ENCODE assay signal across 8 cellular contexts in genomic region chr19:57351867-57352266, GRCh38. TPM values are rescaled to one million over a fixed set of nuclear protein-coding genes. Genes with fewer than 3 reads are reported as not detected.
DNase-seq lines count a peak whose midpoint lies in the region; ATAC-seq and TF ChIP-seq lines count a peak whose summit lies in the region.

No MANE protein-coding gene starts in this region.

- intact Hi-C loops in CD14-positive monocyte (cut with micrococcal nuclease) = loop anchor here (1.0 to 10.0 kb wide), 3 partner anchors 37 to 107 kb away; partner anchors contain the start of genes ZNF460 (in 1 of the 2), ZNF548 (in 1 of the 2) and ZNF805 (in 1 of the 2)
- intact Hi-C loops in naive thymus-derived CD4-positive, alpha-beta T cell (cut with micrococcal nuclease) = loop anchor here (1.0 to 10.0 kb wide), 12 partner anchors 11 to 947 kb away; partner anchors contain the start of genes TRAPPC2B (in 2 of the 2), ZNF17 (in 2 of the 2), ZNF460 (in 2 of the 2) and ZNF543 (in 2 of the 2)

- no peak for ATAC-seq in naive thymus-derived CD4-positive, alpha-beta T cell

- peaks cover 17% of the 10 kb centered on the region in 2 donors for H3K4me1 ChIP-seq in duodenal mucosa (ENCODE audit: control insufficient read depth in 1 of 2, insufficient read depth in 2 of 2, low read length in 2 of 2)
- peaks cover 11% of the 10 kb centered on the region in 2 donors for H3K4me1 ChIP-seq in naive thymus-derived CD4-positive, alpha-beta T cell (ENCODE audit: control insufficient read depth in 2 of 2, insufficient read depth in 2 of 2, low read length in 2 of 2)

- CTCF ChIA-PET in naive thymus-derived CD4-positive, alpha-beta T cell (lab: Charles Lee) = no interaction called here
- CTCF ChIA-PET in GM10248 (lab: Yijun Ruan, JAX) = interaction anchor here (1.4 kb wide), 1 partner anchor 12 kb away, joined by 5 read pairs; no protein-coding TSS in a partner anchor

- H3K36me3 ChIP-seq in duodenal mucosa (ENCODE audit: control insufficient read depth in 1 of 2, insufficient read depth in 2 of 2, low read length in 2 of 2) = peaks cover 30 to 39% of the 10 kb centered on the region in 2 donors
- H3K36me3 ChIP-seq in naive thymus-derived CD4-positive, alpha-beta T cell (ENCODE audit: control insufficient read depth in 2 of 3, insufficient read depth in 3 of 3, low read length in 3 of 3) = peaks cover 13 to 51% (median 22%) of the 10 kb centered on the region in 3 experiments

- peaks cover 26 to 32% of the 10 kb centered on the region in 2 donors for H3K9me3 ChIP-seq in duodenal mucosa (ENCODE audit: control insufficient read depth in 1 of 2, low read length in 2 of 2)
- peaks cover 6 to 42% (median 10%) of the 10 kb centered on the region in 3 experiments for H3K9me3 ChIP-seq in naive thymus-derived CD4-positive, alpha-beta T cell (ENCODE audit: control insufficient read depth in 2 of 3, low read length in 3 of 3)

- peaks cover 29% of the 10 kb centered on the region for H3K4me1 Mint-ChIP-seq in CD14-positive monocyte
- H3K4me1 Mint-ChIP-seq in naive thymus-derived CD4-positive, alpha-beta T cell = peaks cover 28 to 43% (median 32%) of the 10 kb centered on the region in 7 donors

- DNase-seq in CD14-positive monocyte (ENCODE audit: low spot score) (no peak), LNCaP clone FGC (ENCODE audit: low read depth) (no peak), LoVo (ENCODE audit: low spot score) (no peak), anterior cingulate cortex (lab: John Stamatoyannopoulos, UW) (no peak), mucosa of gallbladder (ENCODE audit: low spot score) (no peak), GM10248 (ENCODE audit: extremely low spot score) (no peak)
- no peak for DNase-seq in naive thymus-derived CD4-positive, alpha-beta T cell

- TF ChIP-seq CTCF in CD14-positive monocyte (IDR thresholded peaks at IDR 0.05) = no peak
- TF ChIP-seq CTCF in LNCaP clone FGC (IDR thresholded peaks at IDR 0.05; ENCODE audit: control insufficient read depth, extremely low read depth, insufficient read depth) = no peak
- TF ChIP-seq CTCF in GM10248 (IDR thresholded peaks at IDR 0.05; ENCODE audit: control extremely low read depth, extremely low read depth, low read depth, missing control alignments) = no peak

- peaks cover 29 to 72% (median 64%) of the 10 kb centered on the region in 7 donors for H3K9me3 Mint-ChIP-seq in CD14-positive monocyte
- peaks cover 21 to 84% (median 53%) of the 10 kb centered on the region in 11 donors for H3K9me3 Mint-ChIP-seq in naive thymus-derived CD4-positive, alpha-beta T cell

- peak overlapping the region; percentile 99 for H3K4me3 ChIP-seq in LNCaP clone FGC (ENCODE audit: low read depth, low read length)
- peak overlapping the region; percentile 90 to 99 for H3K4me3 ChIP-seq in duodenal mucosa (ENCODE audit: low read depth in 1 of 2, low read length in 2 of 2)
- peak overlapping the region; percentile 83 for H3K4me3 ChIP-seq in naive thymus-derived CD4-positive, alpha-beta T cell (ENCODE audit: low read length)

- no peaks in the 10 kb centered on the region for H3K27me3 ChIP-seq in duodenal mucosa (ENCODE audit: control insufficient read depth in 1 of 2, insufficient read depth in 2 of 2, low read length in 2 of 2)
- no peaks in the 10 kb centered on the region for H3K27me3 ChIP-seq in naive thymus-derived CD4-positive, alpha-beta T cell (ENCODE audit: control insufficient read depth in 2 of 2, insufficient read depth in 2 of 2, low read length in 2 of 2)

- peak overlapping the region; percentile 89 for H3K9ac ChIP-seq in duodenal mucosa (ENCODE audit: low read depth in 1 of 2, low read length in 2 of 2)

- H3K27ac Mint-ChIP-seq in CD14-positive monocyte = peak overlapping the region in 6 of 7 donors; percentile 54 to 94 (median 91)
- H3K27ac Mint-ChIP-seq in naive thymus-derived CD4-positive, alpha-beta T cell = peak overlapping the region; percentile 80 to 96 (median 92)

- H3K27ac ChIP-seq in duodenal mucosa (ENCODE audit: low read depth, low read length) = no peak overlapping the region
- H3K27ac ChIP-seq in naive thymus-derived CD4-positive, alpha-beta T cell (ENCODE audit: low read depth, low read length) = peak overlapping the region; percentile 77

- peaks cover 44 to 52% of the 10 kb centered on the region in 2 donors for H3K36me3 Mint-ChIP-seq in CD14-positive monocyte
- H3K36me3 Mint-ChIP-seq in naive thymus-derived CD4-positive, alpha-beta T cell = peaks cover 45 to 70% (median 65%) of the 10 kb centered on the region in 5 donors

- H3K27me3 Mint-ChIP-seq in CD14-positive monocyte (ENCODE audit: low read depth in 3 of 3) = peaks cover 0 to 10% (median 0%) of the 10 kb centered on the region in 3 donors
- H3K27me3 Mint-ChIP-seq in naive thymus-derived CD4-positive, alpha-beta T cell = peaks cover 0 to 7% (median 6%) of the 10 kb centered on the region in 5 donors

- peak overlapping the region; percentile 95 for H3K4me3 Mint-ChIP-seq in CD14-positive monocyte
- H3K4me3 Mint-ChIP-seq in naive thymus-derived CD4-positive, alpha-beta T cell = peak overlapping the region; percentile 93 to 97 (median 96)

- POLR2A ChIA-PET in naive thymus-derived CD4-positive, alpha-beta T cell (lab: Charles Lee) = interaction anchor here (1.8 kb wide), 1 partner anchor 8 kb away, joined by 4 read pairs; no protein-coding TSS in a partner anchor
- POLR2A ChIA-PET in GM10248 (lab: Yijun Ruan, JAX) = no interaction called here

RNA-seq across cellular contexts. Expression of gene ZNF304, which starts 0.8 kb away (rescaled TPM):
- 1 to 10 TPM in 1 of 2 donors, under 1 TPM in 1; 0.96 to 1.0 TPM for polyA plus RNA-seq in CD14-positive monocyte
- 10 to 100 TPM in 2 of 5 experiments, 1 to 10 TPM in 3; 6.0 to 12.5 (median 9.0) TPM for total RNA-seq in naive thymus-derived CD4-positive, alpha-beta T cell
- 1 to 10 TPM; 3.3 to 4.4 TPM for polyA plus RNA-seq in naive thymus-derived CD4-positive, alpha-beta T cell
- total RNA-seq in mucosa of gallbladder = 11.6 TPM

RNA-seq across cellular contexts. Expression of gene TRAPPC2B, which starts 11.5 kb away (rescaled TPM):
- polyA plus RNA-seq in CD14-positive monocyte = 10 to 100 TPM in 1 of 2 donors, 1 to 10 TPM in 1; 7.4 to 13.9 TPM
- 10 to 100 TPM in 2 of 5 experiments, 1 to 10 TPM in 3; 7.7 to 11.8 (median 9.0) TPM for total RNA-seq in naive thymus-derived CD4-positive, alpha-beta T cell
- 10 to 100 TPM; 17.7 to 18.9 TPM for polyA plus RNA-seq in naive thymus-derived CD4-positive, alpha-beta T cell
- 10.6 TPM for total RNA-seq in mucosa of gallbladder

RNA-seq across cellular contexts. Expression of gene ZNF547, which starts 11.5 kb away (rescaled TPM):
- under 1 TPM in 1 of 2 donors, not detected in 1; 0.30 TPM for polyA plus RNA-seq in CD14-positive monocyte
- total RNA-seq in naive thymus-derived CD4-positive, alpha-beta T cell = 10 to 100 TPM in 1 of 5 experiments, 1 to 10 TPM in 2, under 1 TPM in 2; 0.40 to 10.1 (median 3.6) TPM
- polyA plus RNA-seq in naive thymus-derived CD4-positive, alpha-beta T cell = 1 to 10 TPM in 1 of 2 donors, under 1 TPM in 1; 0.50 to 1.7 TPM
- total RNA-seq in mucosa of gallbladder = 5.6 TPM

RNA-seq across cellular contexts. Expression of gene ZNF543, which starts 31.6 kb away (rescaled TPM):
- 1 to 10 TPM in 1 of 2 donors, under 1 TPM in 1; 0.99 to 1.1 TPM for polyA plus RNA-seq in CD14-positive monocyte
- 1 to 10 TPM; 3.6 to 9.0 (median 8.0) TPM for total RNA-seq in naive thymus-derived CD4-positive, alpha-beta T cell
- 1 to 10 TPM; 2.6 to 7.8 TPM for polyA plus RNA-seq in naive thymus-derived CD4-positive, alpha-beta T cell
- total RNA-seq in mucosa of gallbladder = 10.6 TPM

RNA-seq across cellular contexts. Expression of gene ZNF548, which starts 37.8 kb away (rescaled TPM):
- polyA plus RNA-seq in CD14-positive monocyte = 1 to 10 TPM; 4.6 to 6.0 TPM
- 100 to 1,000 TPM in 2 of 5 experiments, 10 to 100 TPM in 3; 26.4 to 115 (median 66.9) TPM for total RNA-seq in naive thymus-derived CD4-positive, alpha-beta T cell
- 10 to 100 TPM; 16.2 to 22.0 TPM for polyA plus RNA-seq in naive thymus-derived CD4-positive, alpha-beta T cell
- total RNA-seq in mucosa of gallbladder = 23.5 TPM
